18 cellular contexts compared by ENCODE assay signal in the genomic region with DNA sequence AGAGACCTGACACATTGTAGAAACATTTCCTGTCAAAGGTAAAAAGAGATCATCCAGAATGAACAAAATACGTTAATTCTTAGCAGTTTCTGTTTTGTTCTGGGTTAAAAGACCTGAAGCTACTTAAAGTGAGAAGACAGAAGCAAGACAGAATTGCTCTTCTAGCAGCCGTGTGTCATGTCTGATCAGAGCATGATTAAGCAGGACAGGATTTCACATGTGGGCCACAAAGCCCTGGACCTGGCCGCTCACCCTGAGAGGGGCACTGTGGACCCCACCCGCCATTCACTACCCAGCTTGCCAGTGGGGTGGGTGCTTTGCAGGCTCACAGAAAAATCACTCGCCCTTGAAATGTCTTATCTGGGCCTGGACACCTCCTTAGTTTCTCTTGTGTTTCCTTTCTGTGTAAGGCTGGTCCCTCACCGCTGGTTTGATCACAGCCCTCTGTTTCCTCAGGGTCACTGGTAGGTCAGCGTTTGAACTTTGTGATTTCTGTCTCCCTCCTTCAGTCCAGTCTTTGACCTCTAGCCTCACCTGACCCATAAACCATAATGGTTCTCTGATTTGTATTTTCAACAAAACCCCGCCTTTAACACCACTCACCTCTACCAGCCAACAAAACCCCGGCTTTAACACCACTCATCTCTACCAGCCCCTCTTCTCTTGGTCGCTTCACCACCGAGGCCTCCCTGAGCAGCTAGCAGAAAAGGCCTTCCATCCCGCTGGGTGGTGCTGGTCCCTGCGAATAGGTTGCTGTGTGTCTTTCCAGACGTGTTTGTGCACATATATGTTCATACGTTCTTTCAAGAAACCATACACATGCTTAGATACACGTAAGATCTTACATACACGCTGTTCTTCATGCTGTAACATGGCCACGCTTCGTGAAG.
A peak's percentile ranks its signal among the peaks of the same experiment; 100 is the strongest.
DNase-seq lines count a peak whose midpoint lies in the region; ATAC-seq lines count a peak whose summit lies in the region.
"Had no signal": no experiment of that assay in that cellular context is flagged by ENCODE, and none has a peak within 500 bp of the region (broad histone marks: within the 10 kb centered on the region; RNA-seq: fewer than 3 reads in every experiment).

No MANE protein-coding gene starts in this region.

- H3K4me3 ChIP-seq in skin epidermis, result no peak overlapping the region
- H3K4me3 ChIP-seq: breast epithelium, HAP-1, pancreas, upper lobe of right lung had no signal

- H3K27ac ChIP-seq in skin epidermis, result peak overlapping the region in 11 of 21 experiments; percentile 9 to 83 (median 50)
- H3K27ac ChIP-seq: breast epithelium, KMS-11, pancreas, upper lobe of right lung had no signal

- ATAC-seq in GM19455 (IDR thresholded peaks at IDR 0.05; ENCODE audit: unreplicated experiment), result no peak
- ATAC-seq: left ventricle myocardium superior, upper lobe of right lung had no signal

- DNase-seq in activated T-cell treated with anti-CD3 and anti-CD28 coated beads for 24 hours (ENCODE audit: low read depth), result peak; percentile 38
- no peak for DNase-seq in activated T-cell treated with anti-CD3 and anti-CD28 coated beads, Interleukin-2, amount 50 U/mL, for 1 hour
- DNase-seq in NCI-H460 (ENCODE audit: extremely low read depth, low read depth), result peak; percentile 82
- peak; percentile 50 to 56 for DNase-seq in activated T-cell treated with anti-CD3 and anti-CD28 coated beads, Interleukin-2, amount 50 U/mL, for 48 hours
- DNase-seq in central memory CD4-positive, alpha-beta T cell, result no peak
- no peak for DNase-seq in SKM-1 (lab: John Stamatoyannopoulos, UW; ENCODE audit: unreplicated experiment)
- DNase-seq: dermis blood vessel endothelial cell, erythroblast, left ventricle myocardium superior, NCI-H1092 treated with DMSO at 0.1 percent for 48 hours, NCI-H2107, upper lobe of right lung had no signal

Comparison
In these comparisons a context has a peak if more than half of its experiments do, and no peak if none do; other contexts are left out.
1. DNase-seq: peak in activated T-cell treated with anti-CD3 and anti-CD28 coated beads for 24 hours (single experiment), NCI-H460 (single experiment) and activated T-cell treated with anti-CD3 and anti-CD28 coated beads, Interleukin-2, amount 50 U/mL, for 48 hours (2 of 2); none in activated T-cell treated with anti-CD3 and anti-CD28 coated beads, Interleukin-2, amount 50 U/mL, for 1 hour (single experiment), central memory CD4-positive, alpha-beta T cell (single experiment) and SKM-1 (single experiment).